In the genomic region with DNA sequence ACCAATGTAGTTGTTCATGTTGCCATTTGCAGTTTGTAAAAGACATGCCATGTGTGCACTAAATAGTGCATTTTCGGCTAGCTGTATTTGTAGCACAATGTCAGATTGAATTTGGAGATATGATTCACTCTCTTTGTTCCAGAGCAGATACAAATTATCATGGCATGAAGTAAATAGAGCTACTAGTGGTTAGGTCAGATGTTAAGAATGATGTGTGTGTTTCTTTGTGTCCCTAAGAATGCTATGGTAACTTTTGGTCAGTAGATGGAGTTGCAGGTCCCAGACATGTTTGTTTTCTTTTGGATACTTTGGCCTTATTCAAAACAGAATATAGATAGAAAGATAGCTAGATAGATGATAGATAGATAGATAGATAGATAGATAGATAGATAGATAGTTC, we compare ENCODE assay signal across 8 cellular contexts.
DNase-seq lines count a peak whose midpoint lies in the region; ATAC-seq and TF ChIP-seq lines count a peak whose summit lies in the region.

No MANE protein-coding gene starts in this region.

- H3K27ac ChIP-seq in 22Rv1: peak overlapping the region; percentile 55

- ATAC-seq in GM19395 (IDR thresholded peaks at IDR 0.05; ENCODE audit: unreplicated experiment) (no peak), HG02970 (IDR thresholded peaks at IDR 0.05; ENCODE audit: low FRiP score, unreplicated experiment) (no peak)

- DNase-seq in NCI-H82 (lab: John Stamatoyannopoulos, UW) (peak; percentile 46), fibroblast of gingiva (ENCODE audit: low read depth) (peak; percentile 75), NCI-H128 (lab: John Stamatoyannopoulos, UW; ENCODE audit: unreplicated experiment) (no peak)
- DNase-seq in activated CD4-positive, alpha-beta T cell treated with anti-CD3 and anti-CD28 coated beads for 48 hours: no peak

- TF ChIP-seq CTCF in 22Rv1 (IDR thresholded peaks at IDR 0.05) (peak; percentile 74), GM12872 (IDR thresholded peaks at IDR 0.05; ENCODE audit: insufficient read depth, low read depth, low read length) (0 out of 3 replicates have a peak, but pooled peaks have one; percentile 3)

Comparison
In these comparisons a context has a peak if more than half of its experiments do, and no peak if none do; other contexts are left out.
1. DNase-seq: peak in NCI-H82 (single experiment) and fibroblast of gingiva (single experiment); none in NCI-H128 (single experiment) and activated CD4-positive, alpha-beta T cell treated with anti-CD3 and anti-CD28 coated beads for 48 hours (single experiment).